8 cellular contexts compared by ENCODE assay signal in genomic region chr15:60396964-60397771, GRCh38. TPM values are rescaled to one million over a fixed set of nuclear protein-coding genes. Genes with fewer than 3 reads are reported as not detected.
A peak's percentile ranks its signal among the peaks of the same experiment; 100 is the strongest.
DNase-seq lines count a peak whose midpoint lies in the region; ATAC-seq and TF ChIP-seq lines count a peak whose summit lies in the region.

No MANE protein-coding gene starts in this region.

- TF ChIP-seq POLR2A in erythroblast (IDR thresholded peaks at IDR 0.05; ENCODE audit: low read length), result no peak

- ATAC-seq in HG02852 (IDR thresholded peaks at IDR 0.05; ENCODE audit: unreplicated experiment), result peak; percentile 74
- ATAC-seq in naive thymus-derived CD4-positive, alpha-beta T cell, result peak; percentile 42
- peak; percentile 69 for ATAC-seq in upper lobe of right lung

- peaks cover 10 to 69% (median 33%) of the 10 kb centered on the region in 7 donors for H3K4me1 Mint-ChIP-seq in naive thymus-derived CD4-positive, alpha-beta T cell

- intact Hi-C loops in naive thymus-derived CD4-positive, alpha-beta T cell (cut with micrococcal nuclease), result loop anchor here (1.0 to 5.0 kb wide), 6 partner anchors 8 to 1410 kb away; partner anchors contain the start of gene RNF111 (in 1 of the 2)
- intact Hi-C loops in upper lobe of right lung (cut with DNase I), result no loop called here

- H3K27ac Mint-ChIP-seq in naive thymus-derived CD4-positive, alpha-beta T cell, result peak overlapping the region in 8 of 9 donors; percentile 12 to 98 (median 39)

- peak overlapping the region; percentile 61 for H3K27ac ChIP-seq in naive thymus-derived CD4-positive, alpha-beta T cell (ENCODE audit: low read depth, low read length)
- peak overlapping the region; percentile 95 for H3K27ac ChIP-seq in upper lobe of right lung

- POLR2A ChIA-PET in naive thymus-derived CD4-positive, alpha-beta T cell (lab: Charles Lee), result interaction anchor here (1.1 to 1.8 kb wide), 2 partner anchors 81 to 706 kb away, joined by 3 to 5 read pairs; no protein-coding TSS in a partner anchor

- no peaks in the 10 kb centered on the region for H3K27me3 ChIP-seq in naive thymus-derived CD4-positive, alpha-beta T cell (ENCODE audit: control insufficient read depth in 2 of 2, insufficient read depth in 2 of 2, low read length in 2 of 2)
- no peaks in the 10 kb centered on the region for H3K27me3 ChIP-seq in upper lobe of right lung

- no peak for TF ChIP-seq CTCF in upper lobe of right lung (IDR thresholded peaks at IDR 0.05)

- no peaks in the 10 kb centered on the region for H3K36me3 ChIP-seq in naive thymus-derived CD4-positive, alpha-beta T cell (ENCODE audit: control insufficient read depth in 2 of 3, insufficient read depth in 3 of 3, low read length in 3 of 3)
- H3K36me3 ChIP-seq in upper lobe of right lung, result peaks cover 9% of the 10 kb centered on the region

- peaks cover 0 to 3% (median 0%) of the 10 kb centered on the region in 5 donors for H3K27me3 Mint-ChIP-seq in naive thymus-derived CD4-positive, alpha-beta T cell

- CTCF ChIA-PET in naive thymus-derived CD4-positive, alpha-beta T cell (lab: Charles Lee), result interaction anchor here (0.9 kb wide), 1 partner anchor 110 kb away, joined by 3 read pairs; no protein-coding TSS in a partner anchor

- H3K9me3 ChIP-seq in naive thymus-derived CD4-positive, alpha-beta T cell (ENCODE audit: control insufficient read depth in 2 of 3, low read length in 3 of 3), result no peaks in the 10 kb centered on the region
- no peaks in the 10 kb centered on the region for H3K9me3 ChIP-seq in upper lobe of right lung

- peak overlapping the region; percentile 79 to 98 (median 85) for H3K4me3 Mint-ChIP-seq in naive thymus-derived CD4-positive, alpha-beta T cell

- peaks cover 0 to 7% (median 0%) of the 10 kb centered on the region in 11 donors for H3K9me3 Mint-ChIP-seq in naive thymus-derived CD4-positive, alpha-beta T cell

- DNase-seq in NK-92 treated with Interleukin-12 subunit alpha and Interleukin-12 subunit beta, amount 100 ng/mL, for 24 hours (lab: John Stamatoyannopoulos, UW), result peak; percentile 52
- DNase-seq in NK-92 (lab: John Stamatoyannopoulos, UW; ENCODE audit: unreplicated experiment), result no peak
- peak; percentile 88 for DNase-seq in NCI-H460 (ENCODE audit: extremely low read depth, low read depth)
- peak; percentile 36 for DNase-seq in activated CD8-positive, alpha-beta memory T cell treated with anti-CD3 and anti-CD28 coated beads, Interleukin-2, amount 50 U/mL, for 4 hours
- DNase-seq in erythroblast (lab: John Stamatoyannopoulos, UW), result peak; percentile 63 to 76
- peak; percentile 6 to 61 (median 10) for DNase-seq in naive thymus-derived CD4-positive, alpha-beta T cell
- DNase-seq in upper lobe of right lung, result peak; percentile 86

- H3K4me1 ChIP-seq in naive thymus-derived CD4-positive, alpha-beta T cell (ENCODE audit: control insufficient read depth in 2 of 2, insufficient read depth in 2 of 2, low read length in 2 of 2), result peaks cover 6 to 37% of the 10 kb centered on the region in 2 donors
- peaks cover 45% of the 10 kb centered on the region for H3K4me1 ChIP-seq in upper lobe of right lung

- peak overlapping the region; percentile 72 for H3K4me3 ChIP-seq in naive thymus-derived CD4-positive, alpha-beta T cell (ENCODE audit: low read length)
- H3K4me3 ChIP-seq in upper lobe of right lung, result peak overlapping the region; percentile 84

- peaks cover 0 to 30% (median 0%) of the 10 kb centered on the region in 5 donors for H3K36me3 Mint-ChIP-seq in naive thymus-derived CD4-positive, alpha-beta T cell

RNA-seq across cellular contexts. Expression of gene ANXA2, which starts 0.6 kb away (rescaled TPM):
- 1,261 and 1,356 TPM in 2 replicates for total RNA-seq in NCI-H460 (2014; rRNA removed; shearing (Covaris generic))
- 1,362 and 1,539 TPM in 2 replicates for polyA plus RNA-seq in NCI-H460 (2014; cell fraction: nucleus; rRNA removed)
- 100 to 1,000 TPM in 2 of 5 experiments, 10 to 100 TPM in 3; 28.8 to 377 (median 42.4) TPM for total RNA-seq in naive thymus-derived CD4-positive, alpha-beta T cell
- 10 to 100 TPM; 25.5 to 36.6 TPM for polyA plus RNA-seq in naive thymus-derived CD4-positive, alpha-beta T cell
- 818 TPM for total RNA-seq in upper lobe of right lung
